In genomic region chr1:20271498-20272400, GRCh38 we compare ENCODE assay signal across 1 cellular context.
TF ChIP-seq lines count a peak whose summit lies in the region.

No MANE protein-coding gene starts in this region.

TF ChIP-seq in GM12878, 131 proteins besides CTCF, POLR2A, EP300 and RAD21:
- 0 out of 2 replicates have a peak, but pooled peaks have one; percentile 21 for TF ChIP-seq ATF7 (IDR thresholded peaks at IDR 0.05; ENCODE audit: low read depth)
- no peak for TF ChIP-seq ETV6 (conservative IDR thresholded peaks at IDR 0.05 in 1 of 2, IDR thresholded peaks at IDR 0.05 in 1 of 2; ENCODE audit: borderline replicate concordance in 1 of 2, low read depth in 1 of 2)
